Comparison of ENCODE assay signal across 11 cellular contexts in genomic region chr3:159818399-159818798, GRCh38. TPM values are rescaled to one million over a fixed set of nuclear protein-coding genes. Genes with fewer than 3 reads are reported as not detected.
DNase-seq lines count a peak whose midpoint lies in the region; TF ChIP-seq lines count a peak whose summit lies in the region.
"Had no signal": no experiment of that assay in that cellular context is flagged by ENCODE, and none has a peak within 500 bp of the region (broad histone marks: within the 10 kb centered on the region; RNA-seq: fewer than 3 reads in every experiment).

No MANE protein-coding gene starts in this region.

- H3K36me3 ChIP-seq in HEK293 (ENCODE audit: control insufficient read depth in 2 of 2, insufficient read depth in 1 of 2, low read length in 2 of 2) (no peaks in the 10 kb centered on the region), brain microvascular endothelial cell (replicated peaks) (no peaks in the 10 kb centered on the region), liver (ENCODE audit: control insufficient read depth in 4 of 4, insufficient read depth in 3 of 4, low read depth in 1 of 4, low read length in 3 of 4) (no peaks in the 10 kb centered on the region)
- H3K36me3 ChIP-seq: Peyer's patch had no signal

- POLR2A ChIA-PET in HEK293 (lab: Yijun Ruan, JAX): no interaction called here

- in situ Hi-C loops in brain microvascular endothelial cell (cut with HindIII; ENCODE audit: low pct_ligation_motif_present, low sequenced_read_pairs): no loop called here

- H3K4me1 ChIP-seq in HEK293 (ENCODE audit: control insufficient read depth, insufficient read depth, low read length): peaks cover 8% of the 10 kb centered on the region
- peaks cover 6 to 20% (median 14%) of the 10 kb centered on the region in 4 donors for H3K4me1 ChIP-seq in liver (ENCODE audit: control insufficient read depth in 4 of 4, insufficient read depth in 4 of 4, low read length in 3 of 4)

- CTCF ChIA-PET in HEK293 (lab: Yijun Ruan, JAX): interaction anchor here (1.0 to 2.5 kb wide), 6 partner anchors 10 to 187 kb away, joined by 3 to 14 read pairs (median 6); no protein-coding TSS in a partner anchor

- H3K27ac ChIP-seq in HEK293 (ENCODE audit: extremely low read depth, low read depth, low read length) (no peak overlapping the region), brain microvascular endothelial cell (no peak overlapping the region), liver (ENCODE audit: low read depth in 1 of 2, low read length in 2 of 2) (peak overlapping the region in 1 of 2 donors; percentile 45)

- no peak overlapping the region for H3K9ac ChIP-seq in liver (ENCODE audit: low read depth in 1 of 2, low read length in 2 of 2)

- H3K9me3 ChIP-seq in HEK293 (ENCODE audit: control insufficient read depth, insufficient read depth, low read depth, low read length): no peaks in the 10 kb centered on the region
- H3K9me3 ChIP-seq in liver (ENCODE audit: control insufficient read depth in 4 of 4, low read length in 3 of 4): no peaks in the 10 kb centered on the region
- H3K9me3 ChIP-seq: Peyer's patch had no signal

- WGBS in liver: 32% methylated on average over 3 of the region's 3 CpGs

- TF ChIP-seq CTCF in HEK293 (tag by site-specific recombination; IDR thresholded peaks at IDR 0.05) (peak; percentile 16; the same call in 1 of the 2 replicates), brain microvascular endothelial cell (IDR thresholded peaks at IDR 0.05; ENCODE audit: low read depth, low read length, missing control alignments) (peak; percentile 32), liver (IDR thresholded peaks at IDR 0.05; ENCODE audit: low read depth, low read length, missing input control) (peak; percentile 24)

- H3K4me3 ChIP-seq in HEK293 (ENCODE audit: low read depth, low read length) (no peak overlapping the region), brain microvascular endothelial cell (ENCODE audit: low read depth, low read length) (no peak overlapping the region), liver (ENCODE audit: low read depth in 1 of 3, low read length in 3 of 3) (no peak overlapping the region)
- H3K4me3 ChIP-seq: Peyer's patch had no signal

- peak; percentile 70 to 73 for TF ChIP-seq RAD21 in liver (IDR thresholded peaks at IDR 0.05)

- H3K27me3 ChIP-seq in brain microvascular endothelial cell (replicated peaks): no peaks in the 10 kb centered on the region
- H3K27me3 ChIP-seq in liver (ENCODE audit: control insufficient read depth in 4 of 4, insufficient read depth in 4 of 4, low read length in 3 of 4): no peaks in the 10 kb centered on the region
- H3K27me3 ChIP-seq: Peyer's patch had no signal

- DNase-seq in Ammon's horn (ENCODE audit: low spot score) (peak; percentile 61), brain microvascular endothelial cell (no peak), NCI-H446 treated with DMSO at 0.1 percent for 48 hours (lab: John Stamatoyannopoulos, UW) (no peak), H4 (ENCODE audit: low spot score) (no peak), NOMO-1 (lab: John Stamatoyannopoulos, UW; ENCODE audit: unreplicated experiment in 2 of 2) (no peak), NCI-H1417 treated with DMSO at 0.1 percent for 48 hours (lab: John Stamatoyannopoulos, UW) (no peak)
- DNase-seq: DND-41, naive B cell had no signal

TF ChIP-seq in HEK293, 187 proteins besides CTCF, POLR2A, EP300 and RAD21 (continues in another document):
- no peak for TF ChIP-seq ZBTB20 (tag by site-specific recombination; IDR thresholded peaks at IDR 0.05)
- TF ChIP-seq ZNF488 (tag by site-specific recombination; IDR thresholded peaks at IDR 0.05): no peak
- TF ChIP-seq ZEB2 (tag by site-specific recombination; IDR thresholded peaks at IDR 0.05): no peak
- TF ChIP-seq, protein P1, sequence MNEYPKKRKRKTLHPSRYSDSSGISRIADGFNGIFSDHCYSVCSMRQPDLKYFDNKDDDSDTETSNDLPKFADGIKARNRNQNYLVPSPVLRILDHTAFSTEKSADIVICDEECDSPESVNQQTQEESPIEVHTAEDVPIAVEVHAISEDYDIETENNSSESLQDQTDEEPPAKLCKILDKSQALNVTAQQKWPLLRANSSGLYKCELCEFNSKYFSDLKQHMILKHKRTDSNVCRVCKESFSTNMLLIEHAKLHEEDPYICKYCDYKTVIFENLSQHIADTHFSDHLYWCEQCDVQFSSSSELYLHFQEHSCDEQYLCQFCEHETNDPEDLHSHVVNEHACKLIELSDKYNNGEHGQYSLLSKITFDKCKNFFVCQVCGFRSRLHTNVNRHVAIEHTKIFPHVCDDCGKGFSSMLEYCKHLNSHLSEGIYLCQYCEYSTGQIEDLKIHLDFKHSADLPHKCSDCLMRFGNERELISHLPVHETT (tag by site-specific recombination; IDR thresholded peaks at IDR 0.05): no peak

TF ChIP-seq in liver, 16 proteins besides CTCF, POLR2A, EP300 and RAD21:
- TF ChIP-seq HNF4A (conservative IDR thresholded peaks at IDR 0.05): peak; percentile 96 to 98
- peak in 1 of 2 donors; percentile 19 for TF ChIP-seq GABPA (IDR thresholded peaks at IDR 0.05 in 1 of 2, conservative IDR thresholded peaks at IDR 0.05 in 1 of 2)
- peak; percentile 92 for TF ChIP-seq SP1 (IDR thresholded peaks at IDR 0.05)
- TF ChIP-seq MAX (IDR thresholded peaks at IDR 0.05): peak; percentile 96
- peak; percentile 90 for TF ChIP-seq NR2F2 (IDR thresholded peaks at IDR 0.05)
- peak; percentile 92 for TF ChIP-seq YY1 (IDR thresholded peaks at IDR 0.05)
- peak; percentile 71 for TF ChIP-seq REST (IDR thresholded peaks at IDR 0.05)
- TF ChIP-seq, protein P2, sequence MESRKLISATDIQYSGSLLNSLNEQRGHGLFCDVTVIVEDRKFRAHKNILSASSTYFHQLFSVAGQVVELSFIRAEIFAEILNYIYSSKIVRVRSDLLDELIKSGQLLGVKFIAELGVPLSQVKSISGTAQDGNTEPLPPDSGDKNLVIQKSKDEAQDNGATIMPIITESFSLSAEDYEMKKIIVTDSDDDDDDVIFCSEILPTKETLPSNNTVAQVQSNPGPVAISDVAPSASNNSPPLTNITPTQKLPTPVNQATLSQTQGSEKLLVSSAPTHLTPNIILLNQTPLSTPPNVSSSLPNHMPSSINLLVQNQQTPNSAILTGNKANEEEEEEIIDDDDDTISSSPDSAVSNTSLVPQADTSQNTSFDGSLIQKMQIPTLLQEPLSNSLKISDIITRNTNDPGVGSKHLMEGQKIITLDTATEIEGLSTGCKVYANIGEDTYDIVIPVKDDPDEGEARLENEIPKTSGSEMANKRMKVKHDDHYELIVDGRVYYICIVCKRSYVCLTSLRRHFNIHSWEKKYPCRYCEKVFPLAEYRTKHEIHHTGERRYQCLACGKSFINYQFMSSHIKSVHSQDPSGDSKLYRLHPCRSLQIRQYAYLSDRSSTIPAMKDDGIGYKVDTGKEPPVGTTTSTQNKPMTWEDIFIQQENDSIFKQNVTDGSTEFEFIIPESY (IDR thresholded peaks at IDR 0.05): peak; percentile 65
- TF ChIP-seq FOXA2 (IDR thresholded peaks at IDR 0.05): peak; percentile 70
- peak; percentile 85 for TF ChIP-seq HNF4G (IDR thresholded peaks at IDR 0.05)
- peak; percentile 73 for TF ChIP-seq FOXA1 (IDR thresholded peaks at IDR 0.05)
- no peak for TF ChIP-seq EGR1 (IDR thresholded peaks at IDR 0.05; ENCODE audit: low read depth in 2 of 2)
- peak; percentile 95 for TF ChIP-seq RXRA (IDR thresholded peaks at IDR 0.05)
- TF ChIP-seq JUND (IDR thresholded peaks at IDR 0.05): peak; percentile 80 to 82
- TF ChIP-seq TAF1 (conservative IDR thresholded peaks at IDR 0.05): peak; percentile 18
- TF ChIP-seq, protein P3, sequence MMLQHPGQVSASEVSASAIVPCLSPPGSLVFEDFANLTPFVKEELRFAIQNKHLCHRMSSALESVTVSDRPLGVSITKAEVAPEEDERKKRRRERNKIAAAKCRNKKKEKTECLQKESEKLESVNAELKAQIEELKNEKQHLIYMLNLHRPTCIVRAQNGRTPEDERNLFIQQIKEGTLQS (IDR thresholded peaks at IDR 0.05): peak; percentile 89

RNA-seq across cellular contexts. Expression of gene SCHIP1, which starts 21.3 kb away (rescaled TPM):
- total RNA-seq in liver: 1 to 10 TPM in 1 of 2 donors, under 1 TPM in 1; 0.47 to 1.6 TPM
- under 1 TPM; 0.21 to 0.46 TPM for polyA plus RNA-seq in liver
- total RNA-seq in H4 (2014; rRNA removed; shearing (Covaris generic)): 3.2 and 3.4 TPM in 2 replicates
